Comparison of ENCODE assay signal across 17 cellular contexts in genomic region chr11:2827256-2827655, GRCh38. TPM values are rescaled to one million over a fixed set of nuclear protein-coding genes. Genes with fewer than 3 reads are reported as not detected.
DNase-seq lines count a peak whose midpoint lies in the region; TF ChIP-seq lines count a peak whose summit lies in the region.
"Had no signal": no experiment of that assay in that cellular context is flagged by ENCODE, and none has a peak within 500 bp of the region (broad histone marks: within the 10 kb centered on the region; RNA-seq: fewer than 3 reads in every experiment).

No MANE protein-coding gene starts in this region.

- TF ChIP-seq EP300 in Ishikawa (IDR thresholded peaks at IDR 0.05; ENCODE audit: borderline replicate concordance), result no peak

- TF ChIP-seq CTCF in brain (conservative IDR thresholded peaks at IDR 0.05) (no peak), tibial artery (IDR thresholded peaks at IDR 0.05) (no peak)

- DNase-seq in tibial artery (peak in 1 of 2 donors; percentile 81), NCI-H2196 treated with DMSO at 0.1 percent for 48 hours (lab: John Stamatoyannopoulos, UW; ENCODE audit: unreplicated experiment) (no peak), NCI-H2196 (lab: John Stamatoyannopoulos, UW; ENCODE audit: unreplicated experiment) (no peak)
- no peak for DNase-seq in stimulated activated CD4-positive, alpha-beta T cell treated with anti-CD3 and anti-CD28 coated beads, Interleukin-1b, Interleukin-23, amount 100 ng/mL, for 48 hours
- DNase-seq: activated T-cell treated with anti-CD3 and anti-CD28 coated beads, Interleukin-2, amount 50 U/mL, for 24 hours; DMS79; H7; hippocampal formation; NCI-H2029; NCI-H526 treated with DMSO at 0.1 percent for 48 hours; RPMI8226; T-helper 17 cell had no signal

- H3K9ac ChIP-seq in mucosa of rectum (ENCODE audit: low read depth in 1 of 2, low read length in 2 of 2), result no peak overlapping the region

- H3K36me3 Mint-ChIP-seq in brain, result peaks cover 24% of the 10 kb centered on the region

- intact Hi-C loops in tibial artery (cut with DNase I; ENCODE audit: low total_unique reads), result loop anchor here (5.0 kb wide), 1 partner anchor 60 kb away; the partner anchor contains the start of gene CDKN1C

- H3K9me3 Mint-ChIP-seq in brain, result peaks cover 44 to 57% (median 50%) of the 10 kb centered on the region in 5 experiments

- H3K9me3 ChIP-seq in mucosa of rectum (ENCODE audit: control insufficient read depth in 2 of 2, low read length in 2 of 2), result no peaks in the 10 kb centered on the region
- peaks cover 0 to 25% (median 4%) of the 10 kb centered on the region in 3 donors for H3K9me3 ChIP-seq in tibial artery

- H3K27me3 Mint-ChIP-seq in brain, result peaks cover 26% of the 10 kb centered on the region
- H3K27me3 Mint-ChIP-seq: activated T-cell treated with anti-CD3 and anti-CD28 coated beads, Interleukin-2, amount 50 U/mL, for 24 hours; T-helper 17 cell had no signal

- no peak overlapping the region for H3K4me3 ChIP-seq in mucosa of rectum (ENCODE audit: low read length in 2 of 2)
- no peak overlapping the region for H3K4me3 ChIP-seq in tibial artery
- H3K4me3 ChIP-seq: left lung had no signal

- no peaks in the 10 kb centered on the region for H3K36me3 ChIP-seq in mucosa of rectum (ENCODE audit: control insufficient read depth in 2 of 2, insufficient read depth in 2 of 2, low read length in 2 of 2)
- no peaks in the 10 kb centered on the region for H3K36me3 ChIP-seq in tibial artery
- H3K36me3 ChIP-seq: left lung had no signal

- H3K4me1 Mint-ChIP-seq in brain, result peaks cover 26% of the 10 kb centered on the region
- H3K4me1 Mint-ChIP-seq: T-helper 17 cell had no signal

- H3K4me3 Mint-ChIP-seq in brain, result no peak overlapping the region
- H3K4me3 Mint-ChIP-seq: activated T-cell treated with anti-CD3 and anti-CD28 coated beads, Interleukin-2, amount 50 U/mL, for 24 hours; T-helper 17 cell had no signal

- TF ChIP-seq RAD21 in Ishikawa (IDR thresholded peaks at IDR 0.05; ENCODE audit: low read depth), result no peak

- H3K4me1 ChIP-seq in mucosa of rectum (ENCODE audit: control insufficient read depth in 2 of 2, insufficient read depth in 2 of 2, low read length in 2 of 2) (peaks cover 5 to 11% of the 10 kb centered on the region in 2 donors), tibial artery (peaks cover 4 to 40% (median 26%) of the 10 kb centered on the region in 4 donors)

- H3K27ac Mint-ChIP-seq in brain, result peak overlapping the region in 3 of 5 experiments; percentile 27 to 87 (median 35)
- H3K27ac Mint-ChIP-seq: activated T-cell treated with anti-CD3 and anti-CD28 coated beads, Interleukin-2, amount 50 U/mL, for 24 hours; T-helper 17 cell had no signal

- H3K27me3 ChIP-seq in mucosa of rectum (ENCODE audit: control insufficient read depth in 2 of 2, insufficient read depth in 2 of 2, low read length in 2 of 2) (no peaks in the 10 kb centered on the region), tibial artery (no peaks in the 10 kb centered on the region)
- H3K27me3 ChIP-seq: left lung had no signal

- H3K27ac ChIP-seq in mucosa of rectum (ENCODE audit: low read depth in 2 of 2, low read length in 2 of 2) (peak overlapping the region; percentile 69 to 76), tibial artery (peak overlapping the region; percentile 83 to 89)
- H3K27ac ChIP-seq: C4-2B had no signal

TF ChIP-seq in Ishikawa, 13 proteins besides CTCF, POLR2A, EP300 and RAD21:
- TF ChIP-seq USF1 (IDR thresholded peaks at IDR 0.05) (no peak), TEAD4 (IDR thresholded peaks at IDR 0.05) (peak; percentile 28; the same call in 1 of the 2 replicates)

RNA-seq across cellular contexts. Expression of gene CDKN1C, which starts 58.3 kb away (rescaled TPM):
- 323 TPM for polyA plus RNA-seq in brain (ENCODE audit: insufficient read depth, low read depth, low replicate concordance)
